Comparison of ENCODE assay signal across 12 cellular contexts in the genomic region with DNA sequence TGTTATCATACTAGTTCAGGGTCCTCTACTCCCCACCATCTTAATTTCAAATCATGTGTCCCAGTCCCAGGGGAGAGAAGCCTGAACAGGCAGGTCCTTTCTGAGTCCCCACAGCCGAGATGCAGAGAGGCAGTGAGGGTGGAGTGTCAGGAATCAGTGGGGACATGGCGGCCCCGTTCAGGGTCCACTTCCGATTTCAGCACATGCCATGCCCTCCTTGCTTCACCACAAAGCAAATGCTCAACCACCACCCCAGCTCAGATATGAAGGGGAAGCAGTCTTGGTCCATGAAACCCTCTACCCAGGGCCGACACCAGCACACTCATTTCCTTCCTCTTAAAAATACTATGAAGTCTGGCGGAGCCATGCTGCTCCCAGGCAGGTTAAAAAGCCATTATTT. TPM values are rescaled to one million over a fixed set of nuclear protein-coding genes. Genes with fewer than 3 reads are reported as not detected.
DNase-seq lines count a peak whose midpoint lies in the region; ATAC-seq and TF ChIP-seq lines count a peak whose summit lies in the region.
"Had no signal": no experiment of that assay in that cellular context is flagged by ENCODE, and none has a peak within 500 bp of the region (broad histone marks: within the 10 kb centered on the region; RNA-seq: fewer than 3 reads in every experiment).

No MANE protein-coding gene starts in this region.

- no peak for TF ChIP-seq CTCF in esophagus squamous epithelium (IDR thresholded peaks at IDR 0.05)
- TF ChIP-seq CTCF in nephron progenitor cell (IDR thresholded peaks at IDR 0.05), result no peak

- H3K27me3 ChIP-seq in esophagus squamous epithelium, result peaks cover 0 to 21% (median 0%) of the 10 kb centered on the region in 4 donors

- H3K36me3 Mint-ChIP-seq in stimulated activated naive CD8-positive, alpha-beta T cell treated with anti-CD3 and anti-CD28 coated beads, Interleukin-15, Interleukin-2, amounts not matched to agents 100 ng/mL and 50 ng/mL, for 24 hours (ENCODE audit: low read depth), result no peaks in the 10 kb centered on the region
- H3K36me3 Mint-ChIP-seq in nephron progenitor cell (ENCODE audit: low read depth), result no peaks in the 10 kb centered on the region

- no peaks in the 10 kb centered on the region for H3K9me3 Mint-ChIP-seq in stimulated activated naive CD8-positive, alpha-beta T cell treated with anti-CD3 and anti-CD28 coated beads, Interleukin-15, Interleukin-2, amounts not matched to agents 100 ng/mL and 50 ng/mL, for 24 hours
- no peaks in the 10 kb centered on the region for H3K9me3 Mint-ChIP-seq in nephron progenitor cell

- peaks cover 24 to 73% (median 24%) of the 10 kb centered on the region in 3 donors for H3K4me1 ChIP-seq in esophagus squamous epithelium

- H3K27ac ChIP-seq in esophagus squamous epithelium, result peak overlapping the region in 3 of 4 donors; percentile 18 to 36 (median 22)
- H3K27ac ChIP-seq: C4-2B had no signal

- peak overlapping the region; percentile 11 for H3K4me3 Mint-ChIP-seq in stimulated activated naive CD8-positive, alpha-beta T cell treated with anti-CD3 and anti-CD28 coated beads, Interleukin-15, Interleukin-2, amounts not matched to agents 100 ng/mL and 50 ng/mL, for 24 hours
- no peak overlapping the region for H3K4me3 Mint-ChIP-seq in nephron progenitor cell

- no peak for ATAC-seq in stimulated activated naive CD8-positive, alpha-beta T cell treated with anti-CD3 and anti-CD28 coated beads, Interleukin-15, Interleukin-2, amounts not matched to agents 100 U/mL and 50 U/mL, for 24 hours
- no peak for ATAC-seq in HG02798 (IDR thresholded peaks at IDR 0.05; ENCODE audit: poor library complexity, unreplicated experiment)
- no peak for ATAC-seq in GM21423 (IDR thresholded peaks at IDR 0.05; ENCODE audit: unreplicated experiment)

- H3K27me3 Mint-ChIP-seq in stimulated activated naive CD8-positive, alpha-beta T cell treated with anti-CD3 and anti-CD28 coated beads, Interleukin-15, Interleukin-2, amounts not matched to agents 100 ng/mL and 50 ng/mL, for 24 hours, result no peaks in the 10 kb centered on the region
- H3K27me3 Mint-ChIP-seq in nephron progenitor cell (ENCODE audit: low read depth, poor library complexity), result peaks cover 69% of the 10 kb centered on the region

- H3K9me3 ChIP-seq in esophagus squamous epithelium, result no peaks in the 10 kb centered on the region

- no peaks in the 10 kb centered on the region for H3K36me3 ChIP-seq in esophagus squamous epithelium

- no peak for DNase-seq in stimulated activated naive CD8-positive, alpha-beta T cell treated with anti-CD3 and anti-CD28 coated beads, Interleukin-15, Interleukin-2, amounts not matched to agents 100 U/mL and 50 U/mL, for 24 hours
- DNase-seq in SKM-1 treated with dmso at 0.1 percent for 144 hours (lab: John Stamatoyannopoulos, UW; ENCODE audit: unreplicated experiment), result peak; percentile 81
- no peak for DNase-seq in esophagus squamous epithelium (lab: John Stamatoyannopoulos, UW)
- DNase-seq in nephron progenitor cell, result no peak
- DNase-seq in NCI-H1092 treated with DMSO at 0.1 percent for 48 hours (lab: John Stamatoyannopoulos, UW), result no peak
- DNase-seq: foreskin melanocyte, mesendoderm, NCI-H226 had no signal

- peak overlapping the region; percentile 90 for H3K27ac Mint-ChIP-seq in stimulated activated naive CD8-positive, alpha-beta T cell treated with anti-CD3 and anti-CD28 coated beads, Interleukin-15, Interleukin-2, amounts not matched to agents 100 ng/mL and 50 ng/mL, for 24 hours
- H3K27ac Mint-ChIP-seq in nephron progenitor cell, result no peak overlapping the region

- H3K4me3 ChIP-seq in esophagus squamous epithelium, result no peak overlapping the region

- no peak for TF ChIP-seq POLR2A in esophagus squamous epithelium (IDR thresholded peaks at IDR 0.05)

- peaks cover 71% of the 10 kb centered on the region for H3K4me1 Mint-ChIP-seq in stimulated activated naive CD8-positive, alpha-beta T cell treated with anti-CD3 and anti-CD28 coated beads, Interleukin-15, Interleukin-2, amounts not matched to agents 100 ng/mL and 50 ng/mL, for 24 hours (ENCODE audit: low read depth)
- peaks cover 55% of the 10 kb centered on the region for H3K4me1 Mint-ChIP-seq in nephron progenitor cell

- WGBS in esophagus squamous epithelium, 2 donors, result 49 to 64% methylated on average over 6 of the region's 6 CpGs

- intact Hi-C loops in esophagus squamous epithelium (cut with DNase I), result no loop called here

RNA-seq across cellular contexts. Expression of a gene that starts 5.1 kb away (rescaled TPM):
- total RNA-seq in esophagus squamous epithelium, result 10 to 100 TPM; 21.4 to 36.6 (median 23.1) TPM

RNA-seq across cellular contexts. Expression of a gene that starts 33.7 kb away (rescaled TPM):
- total RNA-seq in esophagus squamous epithelium, result 100 to 1,000 TPM; 322 to 480 (median 403) TPM

RNA-seq across cellular contexts. Expression of a gene that starts 45.7 kb away (rescaled TPM):
- 10 to 100 TPM; 10.5 to 17.7 (median 15.7) TPM for total RNA-seq in esophagus squamous epithelium
